In genomic region chr20:34710568-34710839, GRCh38 we compare ENCODE assay signal across 1 cellular context.
TF ChIP-seq lines count a peak whose summit lies in the region.

No MANE protein-coding gene starts in this region.

TF ChIP-seq in IMR-90, 13 proteins besides CTCF, POLR2A, EP300 and RAD21:
- TF ChIP-seq NFE2L2 (IDR thresholded peaks at IDR 0.05; ENCODE audit: low read depth, low read length) (no peak), USF2 (IDR thresholded peaks at IDR 0.05; ENCODE audit: low read depth, low read length) (no peak), CEBPB (IDR thresholded peaks at IDR 0.05; ENCODE audit: low read depth, low read length) (no peak), MAZ (IDR thresholded peaks at IDR 0.05; ENCODE audit: borderline replicate concordance, low read depth, low read length) (no peak), BHLHE40 (IDR thresholded peaks at IDR 0.05; ENCODE audit: low read depth, low read length) (no peak), FOS (IDR thresholded peaks at IDR 0.05; ENCODE audit: low read depth, low read length) (no peak), RFX5 (IDR thresholded peaks at IDR 0.05; ENCODE audit: low read depth, low read length) (no peak), SMC3 (IDR thresholded peaks at IDR 0.05; ENCODE audit: low read depth, low read length) (no peak), MAFK (IDR thresholded peaks at IDR 0.05; ENCODE audit: low read depth, low read length) (no peak), MXI1 (IDR thresholded peaks at IDR 0.05; ENCODE audit: borderline replicate concordance, low read depth, low read length) (no peak), RCOR1 (IDR thresholded peaks at IDR 0.05; ENCODE audit: insufficient replicate concordance, low read length) (no peak), CHD1 (IDR thresholded peaks at IDR 0.05; ENCODE audit: low read depth, low read length) (no peak)
- TF ChIP-seq, protein P1, sequence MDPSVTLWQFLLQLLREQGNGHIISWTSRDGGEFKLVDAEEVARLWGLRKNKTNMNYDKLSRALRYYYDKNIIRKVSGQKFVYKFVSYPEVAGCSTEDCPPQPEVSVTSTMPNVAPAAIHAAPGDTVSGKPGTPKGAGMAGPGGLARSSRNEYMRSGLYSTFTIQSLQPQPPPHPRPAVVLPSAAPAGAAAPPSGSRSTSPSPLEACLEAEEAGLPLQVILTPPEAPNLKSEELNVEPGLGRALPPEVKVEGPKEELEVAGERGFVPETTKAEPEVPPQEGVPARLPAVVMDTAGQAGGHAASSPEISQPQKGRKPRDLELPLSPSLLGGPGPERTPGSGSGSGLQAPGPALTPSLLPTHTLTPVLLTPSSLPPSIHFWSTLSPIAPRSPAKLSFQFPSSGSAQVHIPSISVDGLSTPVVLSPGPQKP (IDR thresholded peaks at IDR 0.05; ENCODE audit: borderline replicate concordance, low read depth, low read length): no peak
